ENCODE assay signal across 10 cellular contexts in genomic region chr16:70416748-70417616, GRCh38. TPM values are rescaled to one million over a fixed set of nuclear protein-coding genes. Genes with fewer than 3 reads are reported as not detected.
DNase-seq lines count a peak whose midpoint lies in the region; ATAC-seq, FAIRE-seq and TF ChIP-seq lines count a peak whose summit lies in the region.
"Had no signal": no experiment of that assay in that cellular context is flagged by ENCODE, and none has a peak within 500 bp of the region (broad histone marks: within the 10 kb centered on the region; RNA-seq: fewer than 3 reads in every experiment).

No MANE protein-coding gene starts in this region.

- WGBS in H1 (ENCODE audit: extremely low coverage in 1 of 2, insufficient coverage in 1 of 2, insufficient read length in 1 of 2, insufficient replicate concordance in 2 of 2, low coverage in 1 of 2, low lambda C conversion rate in 2 of 2, missing lambda C conversion rate in 1 of 2), 2 experiments: 91% methylated on average over 16 of the region's 17 CpGs; no CpG with 5 or more reads in 1 of the 2 experiments
- 92% methylated on average over 16 of the region's 17 CpGs for WGBS in smooth muscle cell (ENCODE audit: low lambda C conversion rate)

- no peaks in the 10 kb centered on the region for H3K9me3 ChIP-seq in H1 (ENCODE audit: insufficient read depth in 2 of 2, low read depth in 1 of 2, low read length in 1 of 2)
- H3K9me3 ChIP-seq in smooth muscle cell (replicated peaks; ENCODE audit: low read depth): no peaks in the 10 kb centered on the region
- no peaks in the 10 kb centered on the region for H3K9me3 ChIP-seq in PC-9 (ENCODE audit: insufficient read depth, low read depth)

- H2BK5ac ChIP-seq in H1 (ENCODE audit: low read depth, low read length): no peak overlapping the region

- H3K27me3 ChIP-seq in H1 (replicated peaks in 1 of 4; ENCODE audit: control insufficient read depth in 3 of 4, extremely low read depth in 1 of 4, insufficient read depth in 3 of 4, low read length in 3 of 4) (no peaks in the 10 kb centered on the region), smooth muscle cell (ENCODE audit: low read depth) (no peaks in the 10 kb centered on the region), PC-9 (ENCODE audit: insufficient read depth, low read depth) (no peaks in the 10 kb centered on the region)

- no peak overlapping the region for H2AK5ac ChIP-seq in H1 (ENCODE audit: low read depth, low read length)

- no peak overlapping the region for H2BK20ac ChIP-seq in H1 (ENCODE audit: low read length)

- H3K4ac ChIP-seq in H1 (replicated peaks; ENCODE audit: insufficient read length, low read depth, low read length): no peak overlapping the region

- H2BK120ac ChIP-seq in H1 (replicated peaks; ENCODE audit: low read depth, low read length): no peak overlapping the region

- BruUV-seq in PC-9 (replicated peaks; lab: Mats Ljungman, UMichigan): no TSS peak

- peaks cover 0 to 46% of the 10 kb centered on the region in 2 experiments; a peak in 2 of 4 replicates for H3K79me2 ChIP-seq in H1 (ENCODE audit: control insufficient read depth in 1 of 2, insufficient read depth in 2 of 2, low read length in 2 of 2)
- H3K79me2 ChIP-seq in smooth muscle cell (ENCODE audit: low read depth): peaks cover 99% of the 10 kb centered on the region
- H3K79me2 ChIP-seq in PC-9 (ENCODE audit: low read depth): no peaks in the 10 kb centered on the region

- no peak overlapping the region for H3K9ac ChIP-seq in H1 (replicated peaks in 1 of 4; ENCODE audit: extremely low read depth in 1 of 4, low read depth in 3 of 4, low read length in 3 of 4)
- no peak overlapping the region for H3K9ac ChIP-seq in smooth muscle cell (ENCODE audit: low read depth)

- no peak for TF ChIP-seq CTCF in H1 (IDR thresholded peaks at IDR 0.05; ENCODE audit: control extremely low read depth in 1 of 3, insufficient read depth in 1 of 3, low read depth in 1 of 3, low read length in 3 of 3)
- TF ChIP-seq CTCF in CD14-positive monocyte (IDR thresholded peaks at IDR 0.05): no peak
- TF ChIP-seq CTCF in smooth muscle cell (IDR thresholded peaks at IDR 0.05; ENCODE audit: borderline replicate concordance, insufficient read depth, poor library complexity, severe bottlenecking): no peak
- TF ChIP-seq CTCF in PC-9 (conservative IDR thresholded peaks at IDR 0.05): no peak

- DNase-seq in GM12891 (ENCODE audit: insufficient read length, low spot score): no peak
- DNase-seq in H1 (ENCODE audit: low read depth in 1 of 2, low spot score in 2 of 2): no peak
- DNase-seq in CD14-positive monocyte (ENCODE audit: low spot score): no peak
- no peak for DNase-seq in smooth muscle cell (lab: John Stamatoyannopoulos, UW; ENCODE audit: unreplicated experiment)
- no peak for DNase-seq in PC-9
- no peak for DNase-seq in inferior parietal cortex (ENCODE audit: extremely low spot score)
- DNase-seq: activated CD4-positive, alpha-beta T cell treated with anti-CD3 and anti-CD28 coated beads for 4 hours; midbrain had no signal

- CTCF ChIA-PET in H1 (lab: Charles Lee; ENCODE audit: partially characterized antibody): interaction anchor here (0.5 to 4.1 kb wide), 14 partner anchors 8 to 1791 kb away, joined by 3 to 27 read pairs (median 4); partner anchors contain the start of genes FCSK and ST3GAL2
- CTCF ChIA-PET in PC-9 (lab: Charles Lee): no interaction called here

- H4K5ac ChIP-seq in H1 (ENCODE audit: insufficient read length, low read depth, low read length): no peak overlapping the region

- peak; percentile 80 for FAIRE-seq in GM12891 (lab: Jason Lieb, UNC)
- FAIRE-seq in H1 (lab: Jason Lieb, UNC): no peak

- no peak for TF ChIP-seq EP300 in H1 (IDR thresholded peaks at IDR 0.05; ENCODE audit: borderline replicate concordance in 1 of 2, low read depth in 2 of 2, low read length in 2 of 2)

- POLR2A ChIA-PET in H1 (lab: Charles Lee; ENCODE audit: partially characterized antibody): interaction anchor here (0.7 to 3.8 kb wide), 9 partner anchors 8 to 106 kb away, joined by 3 to 18 read pairs (median 4); partner anchors contain the start of genes COG4, FCSK and ST3GAL2
- POLR2A ChIA-PET in PC-9 (lab: Charles Lee; ENCODE audit: unreplicated experiment): no interaction called here

- H3F3A ChIP-seq in smooth muscle cell (ENCODE audit: low read depth) (no peaks in the 10 kb centered on the region), PC-9 (ENCODE audit: insufficient read depth, low read depth) (peaks cover 6% of the 10 kb centered on the region; the same call in 1 of the 2 replicates)

- intact Hi-C loops in CD14-positive monocyte (cut with micrococcal nuclease) (no loop called here), PC-9 (cut with micrococcal nuclease; ENCODE audit: unreplicated experiment) (no loop called here)

- H3K27ac ChIP-seq in H1 (ENCODE audit: low read depth, low read length) (no peak overlapping the region), smooth muscle cell (ENCODE audit: low read depth) (no peak overlapping the region), PC-9 (no peak overlapping the region)

- no peaks in the 10 kb centered on the region for H3K9me3 Mint-ChIP-seq in CD14-positive monocyte

- TF ChIP-seq POLR2A in GM12891 (IDR thresholded peaks at IDR 0.05; ENCODE audit: low read depth, low read length) (peak; percentile 38; the same call in 1 of the 2 replicates), H1 (IDR thresholded peaks at IDR 0.05; ENCODE audit: control extremely low read depth in 1 of 2, low read depth in 2 of 2, low read length in 2 of 2) (no peak)

- peak overlapping the region; percentile 7; the same call in 1 of the 2 replicates for H4K8ac ChIP-seq in H1 (ENCODE audit: extremely low read depth, insufficient read depth, low read length)

- no peaks in the 10 kb centered on the region for H3K9me2 ChIP-seq in PC-9 (ENCODE audit: insufficient read depth)

- peaks cover 28% of the 10 kb centered on the region for H3K4me1 Mint-ChIP-seq in CD14-positive monocyte

- H3K79me1 ChIP-seq in H1 (ENCODE audit: low read depth, low read length): peaks cover 15% of the 10 kb centered on the region

- H3K4me2 ChIP-seq in H1 (ENCODE audit: insufficient read depth in 1 of 2, low read depth in 2 of 2, low read length in 2 of 2) (no peak overlapping the region), smooth muscle cell (no peak overlapping the region), PC-9 (no peak overlapping the region)

- peaks cover 25 to 46% of the 10 kb centered on the region in 2 donors for H3K36me3 Mint-ChIP-seq in CD14-positive monocyte

- H3K4me3 Mint-ChIP-seq in CD14-positive monocyte: no peak overlapping the region

- no peak overlapping the region for H3K14ac ChIP-seq in H1 (ENCODE audit: insufficient read length)

- ATAC-seq in GM19452 (IDR thresholded peaks at IDR 0.05; ENCODE audit: unreplicated experiment) (peak; percentile 88), HG03196 (IDR thresholded peaks at IDR 0.05; ENCODE audit: unreplicated experiment) (peak; percentile 65)

- peaks cover 6 to 17% of the 10 kb centered on the region in 2 experiments for H4K20me1 ChIP-seq in H1 (replicated peaks in 1 of 2; ENCODE audit: control insufficient read depth in 1 of 2, insufficient read depth in 2 of 2, low read length in 2 of 2)
- peaks cover 98% of the 10 kb centered on the region for H4K20me1 ChIP-seq in smooth muscle cell (ENCODE audit: low read depth)
- no peaks in the 10 kb centered on the region for H4K20me1 ChIP-seq in PC-9 (ENCODE audit: insufficient read depth)

- no peak overlapping the region for H4K91ac ChIP-seq in H1 (replicated peaks; ENCODE audit: insufficient read length, low read length)

- peaks cover 0 to 30% (median 20%) of the 10 kb centered on the region in 4 experiments; a peak in 6 of 7 replicates for H3K4me1 ChIP-seq in H1 (replicated peaks in 1 of 4; ENCODE audit: control insufficient read depth in 3 of 4, insufficient read depth in 4 of 4, low read length in 3 of 4)
- H3K4me1 ChIP-seq in smooth muscle cell (ENCODE audit: low read depth): peaks cover 4% of the 10 kb centered on the region
- peaks cover 2% of the 10 kb centered on the region for H3K4me1 ChIP-seq in PC-9 (replicated peaks; ENCODE audit: insufficient read depth)

- no peak overlapping the region for H3K4me3 ChIP-seq in H1 (ENCODE audit: extremely low read depth in 1 of 4, insufficient read depth in 2 of 4, low read depth in 3 of 4, low read length in 4 of 4)
- no peak overlapping the region for H3K4me3 ChIP-seq in smooth muscle cell
- H3K4me3 ChIP-seq in PC-9: no peak overlapping the region

- H2BK15ac ChIP-seq in H1 (ENCODE audit: low read length): no peak overlapping the region

- H3K23ac ChIP-seq in H1 (ENCODE audit: insufficient read length): no peak overlapping the region

- TF ChIP-seq RAD21 in H1 (IDR thresholded peaks at IDR 0.05 in 1 of 2, conservative IDR thresholded peaks at IDR 0.05 in 1 of 2; ENCODE audit: low read depth in 2 of 2, low read length in 2 of 2): no peak

- no peaks in the 10 kb centered on the region for H3K23me2 ChIP-seq in H1 (ENCODE audit: low read depth, low read length)

- no peak overlapping the region for H2BK12ac ChIP-seq in H1 (ENCODE audit: low read depth, low read length)

- no peak overlapping the region; the same call in 1 of the 2 replicates for H3K18ac ChIP-seq in H1 (ENCODE audit: extremely low read depth, low read length)

- no peak overlapping the region for H3K56ac ChIP-seq in H1 (replicated peaks; ENCODE audit: insufficient read length, low read depth, low read length)

- H3K27ac Mint-ChIP-seq in CD14-positive monocyte: peak overlapping the region in 2 of 7 donors; percentile 12 to 76

- H3K27me3 Mint-ChIP-seq in CD14-positive monocyte (ENCODE audit: low read depth in 3 of 3): peaks cover 0 to 4% (median 1%) of the 10 kb centered on the region in 3 donors

- H2AFZ ChIP-seq in H1 (ENCODE audit: low read length) (no peak overlapping the region), smooth muscle cell (ENCODE audit: low read depth) (no peak overlapping the region), PC-9 (no peak overlapping the region)

- H3K36me3 ChIP-seq in H1 (ENCODE audit: control insufficient read depth in 2 of 4, insufficient read depth in 4 of 4, low read length in 3 of 4): no peaks in the 10 kb centered on the region
- no peaks in the 10 kb centered on the region for H3K36me3 ChIP-seq in smooth muscle cell (ENCODE audit: low read depth)
- H3K36me3 ChIP-seq in PC-9 (ENCODE audit: low read depth): no peaks in the 10 kb centered on the region

RNA-seq across cellular contexts. Expression of gene ST3GAL2, which starts 21.9 kb away (rescaled TPM):
- polyA plus RNA-seq in GM12891 (2012; ENCODE audit: low read depth, missing spikeins): 33.7 TPM
- total RNA-seq in H1 (2021; fragmentation: NEBNext Ultra II Directional; extraction: Animal tissue kit (Norgen Biotek cat#: 25700)): 39.3 and 39.7 TPM in 2 replicates
- 14.4 and 30.5 TPM in 2 replicates for polyA plus RNA-seq in H1 (2011; rRNA removed)
- polyA plus RNA-seq in H1 (2011; cell fraction: cytosol; rRNA removed): 16.9 TPM
- polyA plus RNA-seq in H1 (2011; cell fraction: nucleus; rRNA removed): 28.1 TPM
- polyA plus RNA-seq in H1 (2012, experiment 1 of 2): 19.3 to 24.6 TPM (median 22.0 TPM) in 4 replicates
- polyA plus RNA-seq in H1 (2012, experiment 2 of 2): 19.9 TPM
- polyA plus RNA-seq in H1 (2013, experiment 1 of 2): 26.7 TPM
- polyA plus RNA-seq in H1 (2013, experiment 2 of 2): 27.0 TPM
- polyA minus RNA-seq in H1 (2011; rRNA and poly(A)+ RNA removed): 33.4 and 49.9 TPM in 2 replicates
- 43.4 TPM for polyA minus RNA-seq in H1 (2011; cell fraction: cytosol; rRNA and poly(A)+ RNA removed)
- polyA minus RNA-seq in H1 (2011; cell fraction: nucleus; rRNA and poly(A)+ RNA removed): 43.8 TPM
- 10 to 100 TPM; 13.5 to 20.0 TPM for polyA plus RNA-seq in CD14-positive monocyte
- 30.2 and 32.5 TPM in 2 replicates for total RNA-seq in smooth muscle cell
- polyA plus RNA-seq in smooth muscle cell: 31.6 and 42.3 TPM in 2 replicates
- total RNA-seq in PC-9 (2021): 9.7 and 13.7 TPM in 2 replicates

RNA-seq across cellular contexts. Expression of gene FCSK, which starts 37.4 kb away (rescaled TPM):
- 8.0 TPM for polyA plus RNA-seq in GM12891 (2012; ENCODE audit: low read depth, missing spikeins)
- total RNA-seq in H1 (2021; fragmentation: NEBNext Ultra II Directional; extraction: Animal tissue kit (Norgen Biotek cat#: 25700)): 3.4 and 4.6 TPM in 2 replicates
- polyA plus RNA-seq in H1 (2011; rRNA removed): 5.1 and 5.5 TPM in 2 replicates
- polyA plus RNA-seq in H1 (2011; cell fraction: cytosol; rRNA removed): 4.4 TPM
- polyA plus RNA-seq in H1 (2011; cell fraction: nucleus; rRNA removed): 16.1 TPM
- polyA plus RNA-seq in H1 (2012, experiment 1 of 2): 4.1 to 5.8 TPM (median 4.7 TPM) in 4 replicates
- polyA plus RNA-seq in H1 (2012, experiment 2 of 2): 3.7 TPM
- polyA plus RNA-seq in H1 (2013, experiment 1 of 2): 2.4 TPM
- 2.2 TPM for polyA plus RNA-seq in H1 (2013, experiment 2 of 2)
- 3.7 and 3.9 TPM in 2 replicates for polyA minus RNA-seq in H1 (2011; rRNA and poly(A)+ RNA removed)
- polyA minus RNA-seq in H1 (2011; cell fraction: cytosol; rRNA and poly(A)+ RNA removed): 5.1 TPM
- polyA minus RNA-seq in H1 (2011; cell fraction: nucleus; rRNA and poly(A)+ RNA removed): 3.6 TPM
- 1 to 10 TPM; 4.2 to 6.4 TPM for polyA plus RNA-seq in CD14-positive monocyte
- total RNA-seq in smooth muscle cell: 5.7 and 16.5 TPM in 2 replicates
- polyA plus RNA-seq in smooth muscle cell: 4.8 and 6.3 TPM in 2 replicates
- 17.0 and 19.3 TPM in 2 replicates for total RNA-seq in PC-9 (2021)
